In the genomic region with DNA sequence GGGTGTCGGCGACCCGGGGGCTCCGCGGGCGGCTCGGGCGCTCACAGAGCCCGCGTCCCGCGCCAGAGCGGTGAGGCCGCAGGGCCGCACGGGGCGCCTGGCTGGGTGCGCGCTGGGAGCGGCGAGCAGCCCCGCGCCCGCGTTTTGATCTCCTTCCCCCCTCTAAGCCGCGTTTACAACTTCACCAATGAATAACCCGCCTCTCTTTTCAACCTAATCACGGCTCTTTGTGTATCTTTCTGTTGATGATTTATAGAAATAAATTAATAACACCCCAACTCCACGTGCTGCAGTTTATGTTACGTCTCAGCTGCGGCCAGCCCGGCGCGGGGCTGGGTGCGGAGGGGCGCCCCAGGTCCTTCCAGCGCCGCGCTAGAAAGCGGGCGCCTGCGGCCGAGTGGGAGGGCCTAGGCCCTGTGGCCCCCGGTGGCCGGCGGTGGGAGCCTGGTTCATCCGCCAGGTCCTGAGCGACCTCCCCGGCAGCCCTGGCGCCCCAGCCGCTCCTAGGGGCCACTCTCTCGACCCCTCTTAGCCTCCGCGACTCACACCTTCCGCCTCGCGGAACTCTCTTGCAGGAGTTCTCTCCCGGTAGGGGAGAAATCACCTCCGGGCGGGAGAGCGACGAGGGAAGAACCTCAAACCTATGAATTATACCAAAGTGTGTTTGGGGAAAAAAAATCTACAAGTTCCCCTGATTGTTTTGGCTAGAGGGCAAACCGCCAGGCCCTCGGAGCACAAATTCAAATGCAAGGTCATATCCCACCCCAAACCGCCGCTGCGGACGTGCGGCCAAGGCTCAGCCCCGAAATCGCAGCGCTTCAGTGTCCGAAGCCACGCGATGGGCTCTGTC, we compare ENCODE assay signal across 1 cellular context.
TF ChIP-seq lines count a peak whose summit lies in the region.

No MANE protein-coding gene starts in this region.

TF ChIP-seq in HepG2, 621 proteins besides CTCF, POLR2A, EP300 and RAD21 (continued from another document and continues in another):
- TF ChIP-seq MLXIP (CRISPR knock-in tag; IDR thresholded peaks at IDR 0.05; ENCODE audit: borderline replicate concordance) (no peak), ZNF562 (CRISPR knock-in tag; IDR thresholded peaks at IDR 0.05; ENCODE audit: borderline replicate concordance) (no peak), HIVEP1 (CRISPR knock-in tag; IDR thresholded peaks at IDR 0.05) (no peak), ZFY (CRISPR knock-in tag; IDR thresholded peaks at IDR 0.05) (peak; percentile 31; the same call in 1 of the 2 replicates), ZNF788 (CRISPR knock-in tag; IDR thresholded peaks at IDR 0.05; ENCODE audit: borderline replicate concordance) (no peak), SPEN (CRISPR knock-in tag; IDR thresholded peaks at IDR 0.05; ENCODE audit: low read depth) (no peak; the same call in 1 of the 2 replicates), ZNF275 (CRISPR knock-in tag; IDR thresholded peaks at IDR 0.05; ENCODE audit: borderline replicate concordance) (0 out of 2 replicates have a peak, but pooled peaks have one; percentile 34), TAF15 (IDR thresholded peaks at IDR 0.05; ENCODE audit: low read depth, low read length, poor library complexity, severe bottlenecking) (peak; percentile 42), ZNF17 (CRISPR knock-in tag; IDR thresholded peaks at IDR 0.05) (no peak), FOXC1 (CRISPR knock-in tag; IDR thresholded peaks at IDR 0.05; ENCODE audit: borderline replicate concordance) (no peak; the same call in 1 of the 2 replicates), ZNF672 (CRISPR knock-in tag; IDR thresholded peaks at IDR 0.05) (no peak), KAT7 (CRISPR knock-in tag; IDR thresholded peaks at IDR 0.05; ENCODE audit: borderline replicate concordance) (peak; percentile 54; the same call in 1 of the 2 replicates), ZNF709 (CRISPR knock-in tag; IDR thresholded peaks at IDR 0.05) (no peak), ZNF644 (CRISPR knock-in tag; IDR thresholded peaks at IDR 0.05; ENCODE audit: low read depth) (no peak), RCOR2 (CRISPR knock-in tag; IDR thresholded peaks at IDR 0.05) (no peak), RARG (CRISPR knock-in tag; IDR thresholded peaks at IDR 0.05; ENCODE audit: low read depth) (no peak), ZNF205 (CRISPR knock-in tag; IDR thresholded peaks at IDR 0.05) (no peak), TCF12 (IDR thresholded peaks at IDR 0.05) (no peak), TCF12 (CRISPR knock-in tag; IDR thresholded peaks at IDR 0.05) (peak; percentile 29; the same call in 1 of the 2 replicates), ZSCAN25 (CRISPR knock-in tag; IDR thresholded peaks at IDR 0.05) (no peak), CHD2 (IDR thresholded peaks at IDR 0.05; ENCODE audit: low read depth, low read length) (peak; percentile 80; the same call in 1 of the 2 replicates), ZNF460 (CRISPR knock-in tag; IDR thresholded peaks at IDR 0.05; ENCODE audit: borderline replicate concordance) (no peak), SKI (IDR thresholded peaks at IDR 0.05; ENCODE audit: partially characterized antibody) (no peak), KLF15 (CRISPR knock-in tag; IDR thresholded peaks at IDR 0.05; ENCODE audit: borderline replicate concordance) (no peak), ZBTB14 (CRISPR knock-in tag; IDR thresholded peaks at IDR 0.05) (no peak), ELF3 (CRISPR knock-in tag; IDR thresholded peaks at IDR 0.05) (no peak), TIGD3 (CRISPR knock-in tag; IDR thresholded peaks at IDR 0.05; ENCODE audit: borderline replicate concordance) (no peak), ZNF331 (CRISPR knock-in tag; IDR thresholded peaks at IDR 0.05) (no peak), POGK (CRISPR knock-in tag; conservative IDR thresholded peaks at IDR 0.05) (no peak), ZNF121 (CRISPR knock-in tag; IDR thresholded peaks at IDR 0.05) (no peak), FOXA3 (CRISPR knock-in tag; IDR thresholded peaks at IDR 0.05) (no peak), FOXP1 (IDR thresholded peaks at IDR 0.05) (no peak), FOXP1 (CRISPR knock-in tag; IDR thresholded peaks at IDR 0.05) (peak; percentile 8; the same call in 1 of the 2 replicates), ZNF605 (CRISPR knock-in tag; IDR thresholded peaks at IDR 0.05) (0 out of 2 replicates have a peak, but pooled peaks have one; percentile 0), AFF4 (CRISPR knock-in tag; IDR thresholded peaks at IDR 0.05) (no peak)
- TF ChIP-seq, protein P1, sequence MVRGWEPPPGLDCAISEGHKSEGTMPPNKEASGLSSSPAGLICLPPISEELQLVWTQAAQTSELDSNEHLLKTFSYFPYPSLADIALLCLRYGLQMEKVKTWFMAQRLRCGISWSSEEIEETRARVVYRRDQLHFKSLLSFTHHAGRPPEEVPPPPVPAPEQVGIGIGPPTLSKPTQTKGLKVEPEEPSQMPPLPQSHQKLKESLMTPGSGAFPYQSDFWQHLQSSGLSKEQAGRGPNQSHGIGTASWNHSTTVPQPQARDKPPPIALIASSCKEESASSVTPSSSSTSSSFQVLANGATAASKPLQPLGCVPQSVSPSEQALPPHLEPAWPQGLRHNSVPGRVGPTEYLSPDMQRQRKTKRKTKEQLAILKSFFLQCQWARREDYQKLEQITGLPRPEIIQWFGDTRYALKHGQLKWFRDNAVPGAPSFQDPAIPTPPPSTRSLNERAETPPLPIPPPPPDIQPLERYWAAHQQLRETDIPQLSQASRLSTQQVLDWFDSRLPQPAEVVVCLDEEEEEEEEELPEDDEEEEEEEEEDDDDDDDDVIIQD (CRISPR knock-in tag; IDR thresholded peaks at IDR 0.05; ENCODE audit: low read depth), result no peak
- TF ChIP-seq, protein P2, sequence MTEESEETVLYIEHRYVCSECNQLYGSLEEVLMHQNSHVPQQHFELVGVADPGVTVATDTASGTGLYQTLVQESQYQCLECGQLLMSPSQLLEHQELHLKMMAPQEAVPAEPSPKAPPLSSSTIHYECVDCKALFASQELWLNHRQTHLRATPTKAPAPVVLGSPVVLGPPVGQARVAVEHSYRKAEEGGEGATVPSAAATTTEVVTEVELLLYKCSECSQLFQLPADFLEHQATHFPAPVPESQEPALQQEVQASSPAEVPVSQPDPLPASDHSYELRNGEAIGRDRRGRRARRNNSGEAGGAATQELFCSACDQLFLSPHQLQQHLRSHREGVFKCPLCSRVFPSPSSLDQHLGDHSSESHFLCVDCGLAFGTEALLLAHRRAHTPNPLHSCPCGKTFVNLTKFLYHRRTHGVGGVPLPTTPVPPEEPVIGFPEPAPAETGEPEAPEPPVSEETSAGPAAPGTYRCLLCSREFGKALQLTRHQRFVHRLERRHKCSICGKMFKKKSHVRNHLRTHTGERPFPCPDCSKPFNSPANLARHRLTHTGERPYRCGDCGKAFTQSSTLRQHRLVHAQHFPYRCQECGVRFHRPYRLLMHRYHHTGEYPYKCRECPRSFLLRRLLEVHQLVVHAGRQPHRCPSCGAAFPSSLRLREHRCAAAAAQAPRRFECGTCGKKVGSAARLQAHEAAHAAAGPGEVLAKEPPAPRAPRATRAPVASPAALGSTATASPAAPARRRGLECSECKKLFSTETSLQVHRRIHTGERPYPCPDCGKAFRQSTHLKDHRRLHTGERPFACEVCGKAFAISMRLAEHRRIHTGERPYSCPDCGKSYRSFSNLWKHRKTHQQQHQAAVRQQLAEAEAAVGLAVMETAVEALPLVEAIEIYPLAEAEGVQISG (CRISPR knock-in tag; IDR thresholded peaks at IDR 0.05), result 0 out of 2 replicates have a peak, but pooled peaks have one; percentile 10
- TF ChIP-seq, protein P3, sequence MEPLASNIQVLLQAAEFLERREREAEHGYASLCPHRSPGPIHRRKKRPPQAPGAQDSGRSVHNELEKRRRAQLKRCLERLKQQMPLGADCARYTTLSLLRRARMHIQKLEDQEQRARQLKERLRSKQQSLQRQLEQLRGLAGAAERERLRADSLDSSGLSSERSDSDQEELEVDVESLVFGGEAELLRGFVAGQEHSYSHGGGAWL (CRISPR knock-in tag; IDR thresholded peaks at IDR 0.05), result no peak
